Comparison of ENCODE assay signal across 18 cellular contexts in the genomic region with DNA sequence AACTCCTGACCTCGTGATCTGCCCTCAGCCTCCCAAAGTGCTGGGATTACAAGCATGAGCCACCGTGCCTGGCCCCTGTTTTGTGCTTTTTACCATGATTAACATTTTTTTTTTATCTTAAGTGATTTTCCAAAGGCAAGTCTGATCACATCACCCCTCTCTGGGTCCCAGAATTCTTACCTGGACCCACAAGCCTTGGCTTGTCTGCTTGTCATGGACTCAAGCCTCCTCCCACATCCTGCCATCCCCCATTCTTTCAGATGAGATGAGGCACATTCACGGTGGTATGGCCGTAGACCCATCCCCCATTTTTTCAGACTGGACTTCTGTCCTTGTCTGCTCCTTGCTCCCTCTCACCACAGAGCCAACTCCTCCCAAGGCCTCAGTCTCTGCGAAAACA. TPM values are rescaled to one million over a fixed set of nuclear protein-coding genes. Genes with fewer than 3 reads are reported as not detected.
A peak's percentile ranks its signal among the peaks of the same experiment; 100 is the strongest.
DNase-seq lines count a peak whose midpoint lies in the region; ATAC-seq and TF ChIP-seq lines count a peak whose summit lies in the region.
"Had no signal": no experiment of that assay in that cellular context is flagged by ENCODE, and none has a peak within 500 bp of the region (broad histone marks: within the 10 kb centered on the region; RNA-seq: fewer than 3 reads in every experiment).

No MANE protein-coding gene starts in this region.

- H3K4me3 ChIP-seq in breast epithelium (no peak overlapping the region), endodermal cell (ENCODE audit: low read length) (no peak overlapping the region), prostate gland (no peak overlapping the region)

- TF ChIP-seq CTCF in MCF 10A (IDR thresholded peaks at IDR 0.05; ENCODE audit: unreplicated experiment) (no peak), breast epithelium (IDR thresholded peaks at IDR 0.05) (no peak), endodermal cell (conservative IDR thresholded peaks at IDR 0.05) (no peak), prostate gland (IDR thresholded peaks at IDR 0.05) (no peak)

- peaks cover 7% of the 10 kb centered on the region for H3K4me1 Mint-ChIP-seq in MCF 10A (ENCODE audit: insufficient read depth, unreplicated experiment)
- H3K4me1 Mint-ChIP-seq in endodermal cell, result peaks cover 2% of the 10 kb centered on the region
- H3K4me1 Mint-ChIP-seq in memory B cell, result peaks cover 10% of the 10 kb centered on the region

- WGBS in endodermal cell (ENCODE audit: insufficient coverage in 1 of 2, insufficient read length in 1 of 2), 2 experiments, result 84 to 93% methylated on average over 2 to 5 of the region's 5 CpGs
- 52% methylated on average over 5 of the region's 5 CpGs for WGBS in prostate gland

- H3K27me3 Mint-ChIP-seq in MCF 10A (ENCODE audit: insufficient read depth, unreplicated experiment) (peaks cover 28% of the 10 kb centered on the region), endodermal cell (ENCODE audit: insufficient read depth) (peaks cover 2% of the 10 kb centered on the region), memory B cell (no peaks in the 10 kb centered on the region)

- ATAC-seq in memory B cell (ENCODE audit: low read depth) (no peak), left ventricle myocardium superior (no peak), left cardiac atrium (no peak), HG02678 (IDR thresholded peaks at IDR 0.05; ENCODE audit: unreplicated experiment) (no peak)
- ATAC-seq: CD8-positive, alpha-beta T cell had no signal

- DNase-seq in MCF 10A (ENCODE audit: unreplicated experiment) (peak; percentile 13), breast epithelium (ENCODE audit: low spot score in 2 of 2) (no peak), endodermal cell (no peak), memory B cell (ENCODE audit: low spot score in 2 of 2) (no peak), prostate gland (ENCODE audit: low spot score) (no peak), left ventricle myocardium superior (no peak), left cardiac atrium (no peak)
- DNase-seq: CD8-positive, alpha-beta T cell; COR-L47; DND-41; GDM1; GOT3; HCEC 1CT; HFFc6 had no signal

- CTCF ChIA-PET in MCF 10A (lab: Yijun Ruan, JAX), result interaction anchor here (0.5 to 1.4 kb wide), 6 partner anchors 11 to 545 kb away, joined by 3 read pairs; no protein-coding TSS in a partner anchor

- H3K27me3 ChIP-seq in breast epithelium, result peaks cover 0 to 23% of the 10 kb centered on the region in 2 donors
- no peaks in the 10 kb centered on the region for H3K27me3 ChIP-seq in endodermal cell (ENCODE audit: control insufficient read depth, insufficient read depth, low read length, poor library complexity, severe bottlenecking)
- H3K27me3 ChIP-seq in prostate gland (replicated peaks; ENCODE audit: insufficient read depth), result no peaks in the 10 kb centered on the region

- H3K9me3 ChIP-seq in breast epithelium, result no peaks in the 10 kb centered on the region
- H3K9me3 ChIP-seq in endodermal cell (ENCODE audit: control insufficient read depth, low read length), result no peaks in the 10 kb centered on the region
- no peaks in the 10 kb centered on the region for H3K9me3 ChIP-seq in prostate gland

- H3K4me3 Mint-ChIP-seq in MCF 10A (ENCODE audit: unreplicated experiment), result no peak overlapping the region
- no peak overlapping the region for H3K4me3 Mint-ChIP-seq in endodermal cell
- H3K4me3 Mint-ChIP-seq in memory B cell, result no peak overlapping the region
- H3K4me3 Mint-ChIP-seq: CD14-positive monocyte; CD8-positive, alpha-beta T cell; HFFc6 had no signal

- POLR2A ChIA-PET in MCF 10A (lab: Yijun Ruan, JAX), result no interaction called here

- no peaks in the 10 kb centered on the region for H3K4me1 ChIP-seq in breast epithelium
- H3K4me1 ChIP-seq in endodermal cell (ENCODE audit: control insufficient read depth, insufficient read depth, low read length), result no peaks in the 10 kb centered on the region
- H3K4me1 ChIP-seq in prostate gland (replicated peaks), result no peaks in the 10 kb centered on the region

- no peaks in the 10 kb centered on the region for H3K36me3 ChIP-seq in breast epithelium
- H3K36me3 ChIP-seq in endodermal cell (ENCODE audit: control insufficient read depth, insufficient read depth, low read length), result peaks cover 6% of the 10 kb centered on the region
- H3K36me3 ChIP-seq in prostate gland, result no peaks in the 10 kb centered on the region

- H3K36me3 Mint-ChIP-seq in MCF 10A (ENCODE audit: insufficient read depth, unreplicated experiment) (peaks cover 6% of the 10 kb centered on the region), endodermal cell (ENCODE audit: low read depth) (peaks cover 15% of the 10 kb centered on the region), memory B cell (no peaks in the 10 kb centered on the region)
- H3K36me3 Mint-ChIP-seq: CD8-positive, alpha-beta T cell had no signal

- H3K9me3 Mint-ChIP-seq in MCF 10A (ENCODE audit: unreplicated experiment) (no peaks in the 10 kb centered on the region), endodermal cell (no peaks in the 10 kb centered on the region), memory B cell (no peaks in the 10 kb centered on the region)
- H3K9me3 Mint-ChIP-seq: CD14-positive monocyte; CD8-positive, alpha-beta T cell; HFFc6 had no signal

- no peak overlapping the region for H3K9ac ChIP-seq in endodermal cell (ENCODE audit: extremely low read depth, low read length, poor library complexity, severe bottlenecking)

- intact Hi-C loops in MCF 10A (cut with micrococcal nuclease), result no loop called here
- intact Hi-C loops in breast epithelium (cut with DNase I; ENCODE audit: low total_unique reads), result no loop called here
- intact Hi-C loops in prostate gland (cut with DNase I), result no loop called here
- intact Hi-C loops in left ventricle myocardium superior (cut with micrococcal nuclease), result no loop called here
- intact Hi-C loops in left cardiac atrium (cut with DNase I), result no loop called here

- TF ChIP-seq POLR2A in breast epithelium (IDR thresholded peaks at IDR 0.05), result no peak
- TF ChIP-seq POLR2A in prostate gland (IDR thresholded peaks at IDR 0.05), result no peak

- no peak overlapping the region for H3K27ac Mint-ChIP-seq in MCF 10A (ENCODE audit: low read depth, unreplicated experiment)
- peak overlapping the region; percentile 5 for H3K27ac Mint-ChIP-seq in endodermal cell
- H3K27ac Mint-ChIP-seq in memory B cell, result peak overlapping the region; percentile 28
- H3K27ac Mint-ChIP-seq: CD8-positive, alpha-beta T cell; HFFc6 had no signal

- H3K27ac ChIP-seq in breast epithelium, result no peak overlapping the region
- no peak overlapping the region for H3K27ac ChIP-seq in endodermal cell (ENCODE audit: low read depth, low read length)
- no peak overlapping the region for H3K27ac ChIP-seq in prostate gland
- H3K27ac ChIP-seq: 22Rv1, HL-60 had no signal

- BruUV-seq in MCF 10A (replicated peaks; lab: Mats Ljungman, UMichigan), result no TSS peak

RNA-seq across cellular contexts. Expression of a gene that starts 55.3 kb away (rescaled TPM):
- total RNA-seq in MCF 10A (2022), result not detected in 2 replicates
- 1 to 10 TPM in 2 of 3 donors, under 1 TPM in 1; 0.16 to 5.9 (median 4.5) TPM for total RNA-seq in breast epithelium
- under 1 TPM in 1 of 2 donors, not detected in 1; 0.22 TPM for total RNA-seq in endodermal cell
- polyA plus RNA-seq in endodermal cell (2013, experiment 1 of 2), result 0.64 TPM
- 0.99 TPM for polyA plus RNA-seq in endodermal cell (2013, experiment 2 of 2)
- total RNA-seq in prostate gland, result 1 to 10 TPM; 1.7 to 3.5 TPM
- total RNA-seq in left ventricle myocardium superior, result 25.9 TPM
- total RNA-seq in left cardiac atrium, result 10 to 100 TPM in 1 of 2 donors, 1 to 10 TPM in 1; 5.7 to 18.0 TPM
- total RNA-seq: CD8-positive, alpha-beta T cell had no signal
- polyA plus RNA-seq: CD14-positive monocyte had no signal

RNA-seq across cellular contexts. Expression of a gene that starts 59.4 kb away (rescaled TPM):
- total RNA-seq in MCF 10A (2022) (25.3 and 26.8 TPM in 2 replicates), breast epithelium (10 to 100 TPM; 16.7 to 22.1 (median 17.4) TPM), endodermal cell (10 to 100 TPM; 14.2 to 27.0 TPM), prostate gland (10 to 100 TPM; 16.7 to 77.1 TPM), left ventricle myocardium superior (9.9 TPM), left cardiac atrium (10 to 100 TPM; 12.7 to 17.3 TPM)
- 21.2 TPM for polyA plus RNA-seq in endodermal cell (2013, experiment 1 of 2)
- polyA plus RNA-seq in endodermal cell (2013, experiment 2 of 2), result 20.2 TPM
